In the genomic region with DNA sequence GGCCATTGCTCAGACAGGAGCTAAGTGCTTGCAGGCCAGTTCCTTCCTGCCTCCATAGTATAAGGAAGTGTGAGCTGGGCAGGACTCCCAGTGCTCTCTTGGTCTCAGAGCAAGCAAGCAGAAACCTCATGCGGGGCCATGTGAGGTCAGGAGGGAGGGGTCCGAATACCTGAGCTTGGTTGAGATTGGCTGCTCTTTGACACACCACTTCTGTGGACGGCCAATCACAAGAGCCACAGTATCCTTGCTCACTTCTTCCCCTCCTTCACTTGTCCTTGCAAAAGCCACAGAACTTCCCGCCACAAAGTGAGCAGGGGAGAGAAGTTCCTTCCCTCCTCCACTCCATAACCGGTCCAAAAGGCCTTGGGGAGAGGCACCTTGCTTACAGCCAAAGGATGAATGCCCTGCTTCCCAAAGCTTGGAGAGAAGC, we compare ENCODE assay signal across 1 cellular context.
TF ChIP-seq lines count a peak whose summit lies in the region.

No MANE protein-coding gene starts in this region.

TF ChIP-seq in GM23338, 12 proteins besides CTCF, POLR2A, EP300 and RAD21 (continued from another document):
- TF ChIP-seq, protein P1, sequence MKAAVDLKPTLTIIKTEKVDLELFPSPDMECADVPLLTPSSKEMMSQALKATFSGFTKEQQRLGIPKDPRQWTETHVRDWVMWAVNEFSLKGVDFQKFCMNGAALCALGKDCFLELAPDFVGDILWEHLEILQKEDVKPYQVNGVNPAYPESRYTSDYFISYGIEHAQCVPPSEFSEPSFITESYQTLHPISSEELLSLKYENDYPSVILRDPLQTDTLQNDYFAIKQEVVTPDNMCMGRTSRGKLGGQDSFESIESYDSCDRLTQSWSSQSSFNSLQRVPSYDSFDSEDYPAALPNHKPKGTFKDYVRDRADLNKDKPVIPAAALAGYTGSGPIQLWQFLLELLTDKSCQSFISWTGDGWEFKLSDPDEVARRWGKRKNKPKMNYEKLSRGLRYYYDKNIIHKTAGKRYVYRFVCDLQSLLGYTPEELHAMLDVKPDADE (IDR thresholded peaks at IDR 0.05), result no peak
- no peak for TF ChIP-seq ZNF114 (CRISPR knock-in tag; IDR thresholded peaks at IDR 0.05)
- TF ChIP-seq POLR2AphosphoS5 (IDR thresholded peaks at IDR 0.05; ENCODE audit: low read depth), result no peak
- TF ChIP-seq, protein P2, sequence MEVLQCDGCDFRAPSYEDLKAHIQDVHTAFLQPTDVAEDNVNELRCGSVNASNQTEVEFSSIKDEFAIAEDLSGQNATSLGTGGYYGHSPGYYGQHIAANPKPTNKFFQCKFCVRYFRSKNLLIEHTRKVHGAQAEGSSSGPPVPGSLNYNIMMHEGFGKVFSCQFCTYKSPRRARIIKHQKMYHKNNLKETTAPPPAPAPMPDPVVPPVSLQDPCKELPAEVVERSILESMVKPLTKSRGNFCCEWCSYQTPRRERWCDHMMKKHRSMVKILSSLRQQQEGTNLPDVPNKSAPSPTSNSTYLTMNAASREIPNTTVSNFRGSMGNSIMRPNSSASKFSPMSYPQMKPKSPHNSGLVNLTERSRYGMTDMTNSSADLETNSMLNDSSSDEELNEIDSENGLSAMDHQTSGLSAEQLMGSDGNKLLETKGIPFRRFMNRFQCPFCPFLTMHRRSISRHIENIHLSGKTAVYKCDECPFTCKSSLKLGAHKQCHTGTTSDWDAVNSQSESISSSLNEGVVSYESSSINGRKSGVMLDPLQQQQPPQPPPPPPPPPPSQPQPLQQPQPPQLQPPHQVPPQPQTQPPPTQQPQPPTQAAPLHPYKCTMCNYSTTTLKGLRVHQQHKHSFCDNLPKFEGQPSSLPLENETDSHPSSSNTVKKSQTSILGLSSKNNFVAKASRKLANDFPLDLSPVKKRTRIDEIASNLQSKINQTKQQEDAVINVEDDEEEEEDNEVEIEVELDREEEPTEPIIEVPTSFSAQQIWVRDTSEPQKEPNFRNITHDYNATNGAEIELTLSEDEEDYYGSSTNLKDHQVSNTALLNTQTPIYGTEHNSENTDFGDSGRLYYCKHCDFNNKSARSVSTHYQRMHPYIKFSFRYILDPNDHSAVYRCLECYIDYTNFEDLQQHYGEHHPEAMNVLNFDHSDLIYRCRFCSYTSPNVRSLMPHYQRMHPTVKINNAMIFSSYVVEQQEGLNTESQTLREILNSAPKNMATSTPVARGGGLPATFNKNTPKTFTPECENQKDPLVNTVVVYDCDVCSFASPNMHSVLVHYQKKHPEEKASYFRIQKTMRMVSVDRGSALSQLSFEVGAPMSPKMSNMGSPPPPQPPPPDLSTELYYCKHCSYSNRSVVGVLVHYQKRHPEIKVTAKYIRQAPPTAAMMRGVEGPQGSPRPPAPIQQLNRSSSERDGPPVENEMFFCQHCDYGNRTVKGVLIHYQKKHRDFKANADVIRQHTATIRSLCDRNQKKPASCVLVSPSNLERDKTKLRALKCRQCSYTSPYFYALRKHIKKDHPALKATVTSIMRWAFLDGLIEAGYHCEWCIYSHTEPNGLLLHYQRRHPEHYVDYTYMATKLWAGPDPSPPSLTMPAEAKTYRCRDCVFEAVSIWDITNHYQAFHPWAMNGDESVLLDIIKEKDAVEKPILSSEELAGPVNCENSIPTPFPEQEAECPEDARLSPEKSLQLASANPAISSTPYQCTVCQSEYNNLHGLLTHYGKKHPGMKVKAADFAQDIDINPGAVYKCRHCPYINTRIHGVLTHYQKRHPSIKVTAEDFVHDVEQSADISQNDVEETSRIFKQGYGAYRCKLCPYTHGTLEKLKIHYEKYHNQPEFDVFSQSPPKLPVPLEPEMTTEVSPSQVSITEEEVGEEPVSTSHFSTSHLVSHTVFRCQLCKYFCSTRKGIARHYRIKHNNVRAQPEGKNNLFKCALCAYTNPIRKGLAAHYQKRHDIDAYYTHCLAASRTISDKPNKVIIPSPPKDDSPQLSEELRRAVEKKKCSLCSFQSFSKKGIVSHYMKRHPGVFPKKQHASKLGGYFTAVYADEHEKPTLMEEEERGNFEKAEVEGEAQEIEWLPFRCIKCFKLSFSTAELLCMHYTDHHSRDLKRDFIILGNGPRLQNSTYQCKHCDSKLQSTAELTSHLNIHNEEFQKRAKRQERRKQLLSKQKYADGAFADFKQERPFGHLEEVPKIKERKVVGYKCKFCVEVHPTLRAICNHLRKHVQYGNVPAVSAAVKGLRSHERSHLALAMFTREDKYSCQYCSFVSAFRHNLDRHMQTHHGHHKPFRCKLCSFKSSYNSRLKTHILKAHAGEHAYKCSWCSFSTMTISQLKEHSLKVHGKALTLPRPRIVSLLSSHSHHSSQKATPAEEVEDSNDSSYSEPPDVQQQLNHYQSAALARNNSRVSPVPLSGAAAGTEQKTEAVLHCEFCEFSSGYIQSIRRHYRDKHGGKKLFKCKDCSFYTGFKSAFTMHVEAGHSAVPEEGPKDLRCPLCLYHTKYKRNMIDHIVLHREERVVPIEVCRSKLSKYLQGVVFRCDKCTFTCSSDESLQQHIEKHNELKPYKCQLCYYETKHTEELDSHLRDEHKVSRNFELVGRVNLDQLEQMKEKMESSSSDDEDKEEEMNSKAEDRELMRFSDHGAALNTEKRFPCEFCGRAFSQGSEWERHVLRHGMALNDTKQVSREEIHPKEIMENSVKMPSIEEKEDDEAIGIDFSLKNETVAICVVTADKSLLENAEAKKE (CRISPR knock-in tag; IDR thresholded peaks at IDR 0.05), result no peak
